Comparison of ENCODE assay signal across 1 cellular context in genomic region chr1:6033124-6033523, GRCh38.
TF ChIP-seq lines count a peak whose summit lies in the region.

No MANE protein-coding gene starts in this region.

TF ChIP-seq in HEK293, 187 proteins besides CTCF, POLR2A, EP300 and RAD21 (continued from another document):
- TF ChIP-seq ZNF692 (tag by site-specific recombination; IDR thresholded peaks at IDR 0.05) (no peak), EGR2 (tag by site-specific recombination; IDR thresholded peaks at IDR 0.05; ENCODE audit: low read depth) (peak; percentile 81), ZNF248 (tag by site-specific recombination; IDR thresholded peaks at IDR 0.05) (no peak), ZNF112 (tag by site-specific recombination; IDR thresholded peaks at IDR 0.05) (no peak)
TF ChIP-seq in HEK293: peak in this region for 5.
